8 cellular contexts compared by ENCODE assay signal in the genomic region with DNA sequence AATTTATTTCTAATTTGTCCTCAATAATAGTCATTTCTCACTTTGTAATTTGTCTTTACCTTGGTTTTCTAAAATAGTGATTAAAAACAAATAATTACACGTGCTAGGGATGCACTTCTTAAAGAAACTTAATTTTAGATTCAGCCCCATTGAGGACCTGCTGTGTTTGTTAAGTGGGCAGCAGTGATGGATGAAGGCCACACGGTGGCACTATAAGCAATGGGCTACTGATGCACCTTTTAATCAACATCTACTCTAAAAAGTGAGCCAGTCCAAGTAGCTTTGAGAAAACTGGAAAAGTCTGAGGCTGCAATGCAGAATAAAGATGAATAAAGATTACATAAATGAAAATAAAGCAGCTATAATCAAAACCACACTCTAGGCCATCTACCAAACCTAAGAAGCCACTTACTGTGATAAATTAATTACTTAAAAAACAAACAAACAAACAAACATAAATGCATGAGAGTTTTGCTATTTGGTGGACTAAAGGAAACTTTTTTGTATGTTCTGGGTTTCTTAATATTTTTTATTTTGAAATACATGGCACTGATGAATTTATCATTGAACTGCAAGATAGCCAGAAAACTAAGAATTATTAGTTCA.
DNase-seq lines count a peak whose midpoint lies in the region; ATAC-seq, FAIRE-seq and TF ChIP-seq lines count a peak whose summit lies in the region.

No MANE protein-coding gene starts in this region.

- no peaks in the 10 kb centered on the region for H3K27me3 ChIP-seq in cardiac muscle cell

- no peak for ATAC-seq in Right ventricle myocardium inferior

- TF ChIP-seq CTCF in cardiac muscle cell (IDR thresholded peaks at IDR 0.05; ENCODE audit: low read depth, low read length): peak; percentile 89
- peak; percentile 87 for TF ChIP-seq CTCF in LNCAP (IDR thresholded peaks at IDR 0.05)
- peak; percentile 63 for TF ChIP-seq CTCF in mesothelial cell of epicardium (IDR thresholded peaks at IDR 0.05; ENCODE audit: unreplicated experiment)

- peak; percentile 79 for FAIRE-seq in RCC 7860 (lab: Jason Lieb, UNC)

- H3K27ac ChIP-seq in cardiac muscle cell: no peak overlapping the region

- H3K4me1 ChIP-seq in cardiac muscle cell (ENCODE audit: low read depth): no peaks in the 10 kb centered on the region

- no peaks in the 10 kb centered on the region for H3K9me3 ChIP-seq in cardiac muscle cell (ENCODE audit: low read depth)

- H3K27me3 Mint-ChIP-seq in mesothelial cell of epicardium (ENCODE audit: low read depth): peaks cover 12% of the 10 kb centered on the region
- peaks cover 6% of the 10 kb centered on the region for H3K27me3 Mint-ChIP-seq in activated T-cell treated with anti-CD3 and anti-CD28 coated beads, Interleukin-2, amount 50 U/mL, for 24 hours

- no peaks in the 10 kb centered on the region for H3K36me3 Mint-ChIP-seq in mesothelial cell of epicardium
- H3K36me3 Mint-ChIP-seq in activated T-cell treated with anti-CD3 and anti-CD28 coated beads, Interleukin-2, amount 50 U/mL, for 24 hours (ENCODE audit: low read depth): no peaks in the 10 kb centered on the region

- H3K27ac Mint-ChIP-seq in mesothelial cell of epicardium: no peak overlapping the region
- H3K27ac Mint-ChIP-seq in activated T-cell treated with anti-CD3 and anti-CD28 coated beads, Interleukin-2, amount 50 U/mL, for 24 hours: no peak overlapping the region

- DNase-seq in cardiac muscle cell (ENCODE audit: low read depth in 1 of 2, low spot score in 1 of 2) (peak; percentile 65 to 71), Right ventricle myocardium inferior (ENCODE audit: missing footprints) (no peak), H4 (ENCODE audit: low spot score) (peak; percentile 51), RCC 7860 (ENCODE audit: low spot score) (peak; percentile 56), dedifferentiated amniotic fluid mesenchymal stem cell (ENCODE audit: extremely low spot score) (peak; percentile 46), mesothelial cell of epicardium (ENCODE audit: low spot score in 2 of 2, unreplicated experiment in 2 of 2) (no peak)
- no peak for DNase-seq in activated T-cell treated with anti-CD3 and anti-CD28 coated beads, Interleukin-2, amount 50 U/mL, for 24 hours

- H3K36me3 ChIP-seq in cardiac muscle cell: no peaks in the 10 kb centered on the region

- no peaks in the 10 kb centered on the region for H3K9me3 Mint-ChIP-seq in mesothelial cell of epicardium
- no peaks in the 10 kb centered on the region for H3K9me3 Mint-ChIP-seq in activated T-cell treated with anti-CD3 and anti-CD28 coated beads, Interleukin-2, amount 50 U/mL, for 24 hours

- no peaks in the 10 kb centered on the region for H3K4me1 Mint-ChIP-seq in mesothelial cell of epicardium
- H3K4me1 Mint-ChIP-seq in activated T-cell treated with anti-CD3 and anti-CD28 coated beads, Interleukin-2, amount 50 U/mL, for 24 hours (ENCODE audit: low read depth): no peaks in the 10 kb centered on the region

- intact Hi-C loops in Right ventricle myocardium inferior (cut with DNase I): no loop called here

- no peak overlapping the region for H3K4me3 ChIP-seq in cardiac muscle cell

- no peak overlapping the region for H3K4me3 Mint-ChIP-seq in mesothelial cell of epicardium
- H3K4me3 Mint-ChIP-seq in activated T-cell treated with anti-CD3 and anti-CD28 coated beads, Interleukin-2, amount 50 U/mL, for 24 hours: no peak overlapping the region

Comparison
In these comparisons a context has a peak if more than half of its experiments do, and no peak if none do; other contexts are left out.
1. DNase-seq: peak in cardiac muscle cell (2 of 2), H4 (single experiment), RCC 7860 (single experiment) and dedifferentiated amniotic fluid mesenchymal stem cell (single experiment); none in Right ventricle myocardium inferior (single experiment), mesothelial cell of epicardium (0 of 2) and activated T-cell treated with anti-CD3 and anti-CD28 coated beads, Interleukin-2, amount 50 U/mL, for 24 hours (single experiment).
2. Peak in every context shown above with its lines, with median percentiles within 50 percentile points of each other: CTCF ChIP-seq.